Comparison of ENCODE assay signal across 15 cellular contexts in the genomic region with DNA sequence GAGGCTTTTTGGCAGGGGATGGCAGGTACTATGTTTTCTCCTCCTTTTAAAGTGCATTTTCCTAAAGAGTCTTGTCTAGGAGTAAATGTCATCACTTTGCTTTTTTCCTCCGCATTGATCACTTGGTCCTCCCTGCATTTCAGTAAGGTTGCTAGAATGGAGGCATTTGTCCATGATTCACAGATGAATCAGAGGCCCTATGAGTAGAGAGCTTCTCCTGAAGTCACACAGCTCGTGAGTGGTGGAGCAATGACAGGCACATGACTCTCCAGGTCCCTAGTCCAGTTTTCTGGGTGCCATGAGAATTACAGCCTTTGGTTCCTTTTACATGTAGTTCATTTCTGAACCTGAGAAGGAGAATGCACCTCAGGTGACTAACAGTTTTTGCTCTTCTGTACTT. TPM values are rescaled to one million over a fixed set of nuclear protein-coding genes. Genes with fewer than 3 reads are reported as not detected.
DNase-seq lines count a peak whose midpoint lies in the region; ATAC-seq and TF ChIP-seq lines count a peak whose summit lies in the region.
"Had no signal": no experiment of that assay in that cellular context is flagged by ENCODE, and none has a peak within 500 bp of the region (broad histone marks: within the 10 kb centered on the region; RNA-seq: fewer than 3 reads in every experiment).

No MANE protein-coding gene starts in this region.

- no peaks in the 10 kb centered on the region for H3K79me2 ChIP-seq in GM23338 (replicated peaks; ENCODE audit: insufficient read depth)
- H3K79me2 ChIP-seq in hepatocyte = no peaks in the 10 kb centered on the region

- intact Hi-C loops in mucosa of descending colon (cut with DNase I, micrococcal nuclease) = no loop called here

- no peaks in the 10 kb centered on the region for H3K9me3 Mint-ChIP-seq in GM23338
- H3K9me3 Mint-ChIP-seq: H9, neural progenitor cell had no signal

- H3K27me3 ChIP-seq in GM23338 (ENCODE audit: insufficient read depth) (no peaks in the 10 kb centered on the region), hepatocyte (peaks cover 6% of the 10 kb centered on the region)

- ATAC-seq in mucosa of descending colon = peak; percentile 40
- no peak for ATAC-seq in GM23338
- ATAC-seq in GM18505 (IDR thresholded peaks at IDR 0.05; ENCODE audit: unreplicated experiment) = no peak
- ATAC-seq: Right ventricle myocardium inferior had no signal

- H3K27me3 Mint-ChIP-seq in GM23338 (ENCODE audit: insufficient read depth, low read depth, poor library complexity) = peaks cover 8% of the 10 kb centered on the region

- TF ChIP-seq CTCF in mucosa of descending colon (IDR thresholded peaks at IDR 0.05) = no peak
- no peak for TF ChIP-seq CTCF in GM23338 (conservative IDR thresholded peaks at IDR 0.05; ENCODE audit: low read depth in 2 of 2)
- TF ChIP-seq CTCF in hepatocyte (IDR thresholded peaks at IDR 0.05; ENCODE audit: poor library complexity) = no peak

- H3K27ac Mint-ChIP-seq in GM23338 = no peak overlapping the region
- H3K27ac Mint-ChIP-seq: H9, neural progenitor cell had no signal

- H3K4me3 ChIP-seq in mucosa of descending colon = no peak overlapping the region
- H3K4me3 ChIP-seq in GM23338 = no peak overlapping the region
- no peak overlapping the region for H3K4me3 ChIP-seq in hepatocyte
- H3K4me3 ChIP-seq: neural progenitor cell, smooth muscle cell had no signal

- no peak overlapping the region for H2AFZ ChIP-seq in GM23338
- no peak overlapping the region for H2AFZ ChIP-seq in hepatocyte
- H2AFZ ChIP-seq: neural progenitor cell had no signal

- no peaks in the 10 kb centered on the region for H3K36me3 Mint-ChIP-seq in GM23338 (ENCODE audit: low read depth)
- H3K36me3 Mint-ChIP-seq: neural progenitor cell had no signal

- H3K27ac ChIP-seq in GM23338 (ENCODE audit: low read depth) (no peak overlapping the region), hepatocyte (no peak overlapping the region)
- H3K27ac ChIP-seq: neural progenitor cell had no signal

- H3K9me3 ChIP-seq in mucosa of descending colon (no peaks in the 10 kb centered on the region), hepatocyte (ENCODE audit: low read depth) (no peaks in the 10 kb centered on the region)

- DNase-seq in activated T-cell treated with anti-CD3 and anti-CD28 coated beads for 48 hours (ENCODE audit: low read depth) (peak; percentile 6), HT1080 (ENCODE audit: low read depth) (peak; percentile 70), astrocyte of the hippocampus (ENCODE audit: low read depth, low spot score) (peak; percentile 16), mucosa of descending colon (no peak), GM23338 (ENCODE audit: low spot score) (no peak), hepatocyte (ENCODE audit: low spot score) (no peak)
- no peak for DNase-seq in activated T-cell treated with anti-CD3 and anti-CD28 coated beads, Interleukin-2, amount 50 U/mL, for 1 hour
- DNase-seq: activated naive CD4-positive, alpha-beta T cell treated with anti-CD3 and anti-CD28 coated beads, Interleukin-2, amount 50 U/mL, for 16 hours; H9; NCI-H2029 treated with DMSO at 0.1 percent for 48 hours; NCI-H526 treated with DMSO at 0.1 percent for 48 hours had no signal

- no peak for TF ChIP-seq POLR2A in GM18505 (IDR thresholded peaks at IDR 0.05; ENCODE audit: borderline replicate concordance, extremely low read depth, insufficient read depth, insufficient read length)

- H3K9me2 ChIP-seq in GM23338 (ENCODE audit: insufficient read depth) = no peaks in the 10 kb centered on the region
- H3K9me2 ChIP-seq in hepatocyte (replicated peaks; ENCODE audit: insufficient read depth) = no peaks in the 10 kb centered on the region

- no peaks in the 10 kb centered on the region for H3K4me1 Mint-ChIP-seq in GM23338
- H3K4me1 Mint-ChIP-seq: H9, neural progenitor cell had no signal

- no peak overlapping the region for H3K4me3 Mint-ChIP-seq in GM23338
- H3K4me3 Mint-ChIP-seq: H9, neural progenitor cell had no signal

- H3K36me3 ChIP-seq in mucosa of descending colon (ENCODE audit: low read depth) (no peaks in the 10 kb centered on the region), GM23338 (ENCODE audit: insufficient read depth) (no peaks in the 10 kb centered on the region), hepatocyte (replicated peaks; ENCODE audit: insufficient read depth, low read depth) (no peaks in the 10 kb centered on the region)
- H3K36me3 ChIP-seq: neural progenitor cell had no signal

- no peaks in the 10 kb centered on the region for H3K4me1 ChIP-seq in mucosa of descending colon (ENCODE audit: low read depth)
- H3K4me1 ChIP-seq in GM23338 (ENCODE audit: insufficient read depth) = no peaks in the 10 kb centered on the region
- no peaks in the 10 kb centered on the region for H3K4me1 ChIP-seq in hepatocyte (ENCODE audit: insufficient read depth)
- H3K4me1 ChIP-seq: neural progenitor cell had no signal

- H3K4me2 ChIP-seq in GM23338 = no peak overlapping the region
- H3K4me2 ChIP-seq in hepatocyte = no peak overlapping the region
- H3K4me2 ChIP-seq: neural progenitor cell, smooth muscle cell had no signal

- H3F3A ChIP-seq in GM23338 (replicated peaks; ENCODE audit: low read depth) = no peaks in the 10 kb centered on the region

- H4K20me1 ChIP-seq in GM23338 (replicated peaks; ENCODE audit: insufficient read depth) = no peaks in the 10 kb centered on the region
- H4K20me1 ChIP-seq in hepatocyte (ENCODE audit: insufficient read depth, poor library complexity, severe bottlenecking) = no peaks in the 10 kb centered on the region

- WGBS in hepatocyte (ENCODE audit: low lambda C conversion rate, missing lambda C conversion rate) = 80% methylated on average over 2 of the region's 2 CpGs

TF ChIP-seq in GM23338, 12 proteins besides CTCF, POLR2A, EP300 and RAD21 (continues in another document):
- TF ChIP-seq ZNF114 (CRISPR knock-in tag; IDR thresholded peaks at IDR 0.05) = no peak
- TF ChIP-seq, protein P1, sequence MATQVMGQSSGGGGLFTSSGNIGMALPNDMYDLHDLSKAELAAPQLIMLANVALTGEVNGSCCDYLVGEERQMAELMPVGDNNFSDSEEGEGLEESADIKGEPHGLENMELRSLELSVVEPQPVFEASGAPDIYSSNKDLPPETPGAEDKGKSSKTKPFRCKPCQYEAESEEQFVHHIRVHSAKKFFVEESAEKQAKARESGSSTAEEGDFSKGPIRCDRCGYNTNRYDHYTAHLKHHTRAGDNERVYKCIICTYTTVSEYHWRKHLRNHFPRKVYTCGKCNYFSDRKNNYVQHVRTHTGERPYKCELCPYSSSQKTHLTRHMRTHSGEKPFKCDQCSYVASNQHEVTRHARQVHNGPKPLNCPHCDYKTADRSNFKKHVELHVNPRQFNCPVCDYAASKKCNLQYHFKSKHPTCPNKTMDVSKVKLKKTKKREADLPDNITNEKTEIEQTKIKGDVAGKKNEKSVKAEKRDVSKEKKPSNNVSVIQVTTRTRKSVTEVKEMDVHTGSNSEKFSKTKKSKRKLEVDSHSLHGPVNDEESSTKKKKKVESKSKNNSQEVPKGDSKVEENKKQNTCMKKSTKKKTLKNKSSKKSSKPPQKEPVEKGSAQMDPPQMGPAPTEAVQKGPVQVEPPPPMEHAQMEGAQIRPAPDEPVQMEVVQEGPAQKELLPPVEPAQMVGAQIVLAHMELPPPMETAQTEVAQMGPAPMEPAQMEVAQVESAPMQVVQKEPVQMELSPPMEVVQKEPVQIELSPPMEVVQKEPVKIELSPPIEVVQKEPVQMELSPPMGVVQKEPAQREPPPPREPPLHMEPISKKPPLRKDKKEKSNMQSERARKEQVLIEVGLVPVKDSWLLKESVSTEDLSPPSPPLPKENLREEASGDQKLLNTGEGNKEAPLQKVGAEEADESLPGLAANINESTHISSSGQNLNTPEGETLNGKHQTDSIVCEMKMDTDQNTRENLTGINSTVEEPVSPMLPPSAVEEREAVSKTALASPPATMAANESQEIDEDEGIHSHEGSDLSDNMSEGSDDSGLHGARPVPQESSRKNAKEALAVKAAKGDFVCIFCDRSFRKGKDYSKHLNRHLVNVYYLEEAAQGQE (IDR thresholded peaks at IDR 0.05; ENCODE audit: unreplicated experiment) = no peak
- TF ChIP-seq EZH2 (IDR thresholded peaks at IDR 0.05; ENCODE audit: low read depth, unreplicated experiment) = no peak
- TF ChIP-seq, protein P2, sequence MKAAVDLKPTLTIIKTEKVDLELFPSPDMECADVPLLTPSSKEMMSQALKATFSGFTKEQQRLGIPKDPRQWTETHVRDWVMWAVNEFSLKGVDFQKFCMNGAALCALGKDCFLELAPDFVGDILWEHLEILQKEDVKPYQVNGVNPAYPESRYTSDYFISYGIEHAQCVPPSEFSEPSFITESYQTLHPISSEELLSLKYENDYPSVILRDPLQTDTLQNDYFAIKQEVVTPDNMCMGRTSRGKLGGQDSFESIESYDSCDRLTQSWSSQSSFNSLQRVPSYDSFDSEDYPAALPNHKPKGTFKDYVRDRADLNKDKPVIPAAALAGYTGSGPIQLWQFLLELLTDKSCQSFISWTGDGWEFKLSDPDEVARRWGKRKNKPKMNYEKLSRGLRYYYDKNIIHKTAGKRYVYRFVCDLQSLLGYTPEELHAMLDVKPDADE (IDR thresholded peaks at IDR 0.05) = no peak
- TF ChIP-seq EZH2phosphoT487 (IDR thresholded peaks at IDR 0.05; ENCODE audit: unreplicated experiment) = no peak
- no peak for TF ChIP-seq POLR2AphosphoS5 (IDR thresholded peaks at IDR 0.05; ENCODE audit: low read depth)
- TF ChIP-seq ZNF331 (CRISPR knock-in tag; IDR thresholded peaks at IDR 0.05; ENCODE audit: low read depth) = no peak
- no peak for TF ChIP-seq STAT1 (IDR thresholded peaks at IDR 0.05; ENCODE audit: unreplicated experiment)
- TF ChIP-seq CREB1 (CRISPR knock-in tag; IDR thresholded peaks at IDR 0.05; ENCODE audit: low read depth) = no peak
- no peak for TF ChIP-seq JUNB (IDR thresholded peaks at IDR 0.05; ENCODE audit: unreplicated experiment)
- TF ChIP-seq NANOG (IDR thresholded peaks at IDR 0.05; ENCODE audit: borderline replicate concordance) = no peak

RNA-seq across cellular contexts. Expression of gene HLA-A, which starts 50.5 kb away (rescaled TPM):
- total RNA-seq in HT1080 (2014; rRNA removed; shearing (Covaris generic)) = 84.8 and 89.9 TPM in 2 replicates
- 104 and 124 TPM in 2 replicates for polyA plus RNA-seq in HT1080 (2015; cell fraction: cytosol; rRNA removed)
- polyA plus RNA-seq in HT1080 (2015; cell fraction: nucleus; rRNA removed) = 165 and 175 TPM in 2 replicates
- 1,000 to 10,000 TPM in 2 of 3 donors, 100 to 1,000 TPM in 1; 833 to 1,988 (median 1,901) TPM for total RNA-seq in mucosa of descending colon
- 173 and 203 TPM in 2 replicates for total RNA-seq in GM23338 (2014; rRNA removed; shearing (Covaris generic))
- polyA plus RNA-seq in GM23338 (2016; fragmentation: Nextera tagmentation; extraction: Ambion mirVana) = 170 and 180 TPM in 2 replicates
- total RNA-seq in hepatocyte = 293 and 339 TPM in 2 replicates
- 349 and 350 TPM in 2 replicates for polyA plus RNA-seq in hepatocyte

Comparison
In these comparisons a context has a peak if more than half of its experiments do, and no peak if none do; other contexts are left out.
1. DNase-seq: peak in activated T-cell treated with anti-CD3 and anti-CD28 coated beads for 48 hours (single experiment), HT1080 (single experiment) and astrocyte of the hippocampus (single experiment); none in activated T-cell treated with anti-CD3 and anti-CD28 coated beads, Interleukin-2, amount 50 U/mL, for 1 hour (single experiment), mucosa of descending colon (0 of 3), GM23338 (single experiment) and hepatocyte (single experiment).